9 cellular contexts compared by ENCODE assay signal in genomic region chr11:73661035-73661628, GRCh38. TPM values are rescaled to one million over a fixed set of nuclear protein-coding genes. Genes with fewer than 3 reads are reported as not detected.
A peak's percentile ranks its signal among the peaks of the same experiment; 100 is the strongest.
DNase-seq lines count a peak whose midpoint lies in the region; ATAC-seq, FAIRE-seq and TF ChIP-seq lines count a peak whose summit lies in the region.
"Had no signal": no experiment of that assay in that cellular context is flagged by ENCODE, and none has a peak within 500 bp of the region (broad histone marks: within the 10 kb centered on the region; RNA-seq: fewer than 3 reads in every experiment).

No MANE protein-coding gene starts in this region.

- no peak for TF ChIP-seq POLR2A in vagina (IDR thresholded peaks at IDR 0.05)

- peak overlapping the region; percentile 66 for H3K9ac ChIP-seq in astrocyte (ENCODE audit: low read length)

- no peaks in the 10 kb centered on the region for H3K36me3 Mint-ChIP-seq in Caco-2 (ENCODE audit: insufficient read depth, unreplicated experiment)
- no peaks in the 10 kb centered on the region for H3K36me3 Mint-ChIP-seq in GM23338 (ENCODE audit: low read depth)
- peaks cover 4% of the 10 kb centered on the region for H3K36me3 Mint-ChIP-seq in astrocyte (ENCODE audit: low read depth, unreplicated experiment)

- H4K20me1 ChIP-seq in GM23338 (replicated peaks; ENCODE audit: insufficient read depth) (no peaks in the 10 kb centered on the region; the same call in 1 of the 2 replicates), astrocyte (ENCODE audit: insufficient read depth, low read length) (peaks cover 3% of the 10 kb centered on the region), hepatocyte (ENCODE audit: insufficient read depth, poor library complexity, severe bottlenecking) (no peaks in the 10 kb centered on the region)

- TF ChIP-seq CTCF in Caco-2 (IDR thresholded peaks at IDR 0.05; ENCODE audit: insufficient read depth in 1 of 2, low read depth in 1 of 2, low read length in 1 of 2, severe bottlenecking in 1 of 2, unreplicated experiment in 1 of 2) (peak; percentile 77 to 88), GM23338 (conservative IDR thresholded peaks at IDR 0.05; ENCODE audit: low read depth in 2 of 2) (peak; percentile 95 to 98), astrocyte (IDR thresholded peaks at IDR 0.05; ENCODE audit: insufficient read depth, low read depth, low read length) (peak; percentile 82), hepatocyte (IDR thresholded peaks at IDR 0.05; ENCODE audit: poor library complexity) (peak; percentile 99), vagina (IDR thresholded peaks at IDR 0.05) (peak; percentile 91 to 98 (median 93))

- H3K4me2 ChIP-seq in GM23338 (peak overlapping the region; percentile 94), astrocyte (ENCODE audit: low read length) (peak overlapping the region; percentile 89), hepatocyte (peak overlapping the region; percentile 88)

- no peaks in the 10 kb centered on the region for H3K9me3 ChIP-seq in Caco-2
- H3K9me3 ChIP-seq in astrocyte (ENCODE audit: insufficient read depth, low read depth, low read length), result no peaks in the 10 kb centered on the region
- no peaks in the 10 kb centered on the region for H3K9me3 ChIP-seq in hepatocyte (ENCODE audit: low read depth)
- H3K9me3 ChIP-seq in vagina, result no peaks in the 10 kb centered on the region

- intact Hi-C loops in Caco-2 (cut with micrococcal nuclease; ENCODE audit: unreplicated experiment) (loop anchor here (1.0 to 5.0 kb wide), 3 partner anchors 36 to 256 kb away; no protein-coding TSS in a partner anchor), vagina (cut with DNase I) (loop anchor here (2.0 to 5.0 kb wide), 2 partner anchors 34 to 254 kb away; no protein-coding TSS in a partner anchor)

- H3K79me2 ChIP-seq in GM23338 (replicated peaks; ENCODE audit: insufficient read depth) (no peaks in the 10 kb centered on the region), astrocyte (ENCODE audit: insufficient read depth, low read length) (no peaks in the 10 kb centered on the region), hepatocyte (no peaks in the 10 kb centered on the region)

- H3K9me2 ChIP-seq in GM23338 (ENCODE audit: insufficient read depth) (peaks cover 6% of the 10 kb centered on the region; the same call in 1 of the 2 replicates), hepatocyte (replicated peaks; ENCODE audit: insufficient read depth) (no peaks in the 10 kb centered on the region)

- H3K36me3 ChIP-seq in Caco-2 (ENCODE audit: control insufficient read depth, insufficient read depth, low read length) (no peaks in the 10 kb centered on the region), GM23338 (ENCODE audit: insufficient read depth) (no peaks in the 10 kb centered on the region), astrocyte (ENCODE audit: insufficient read depth, low read length) (no peaks in the 10 kb centered on the region), hepatocyte (replicated peaks; ENCODE audit: insufficient read depth, low read depth) (no peaks in the 10 kb centered on the region), vagina (no peaks in the 10 kb centered on the region)

- H3K4me1 Mint-ChIP-seq in Caco-2 (ENCODE audit: low read depth, unreplicated experiment) (no peaks in the 10 kb centered on the region), GM23338 (peaks cover 12% of the 10 kb centered on the region), astrocyte (ENCODE audit: low read depth, unreplicated experiment) (peaks cover 10% of the 10 kb centered on the region)

- peaks cover 4% of the 10 kb centered on the region for H3F3A ChIP-seq in GM23338 (replicated peaks; ENCODE audit: low read depth)

- no peak overlapping the region for H3K4me3 Mint-ChIP-seq in Caco-2 (ENCODE audit: unreplicated experiment)
- peak overlapping the region; percentile 75 for H3K4me3 Mint-ChIP-seq in GM23338
- peak overlapping the region; percentile 54 for H3K4me3 Mint-ChIP-seq in astrocyte (ENCODE audit: unreplicated experiment)

- H3K27me3 Mint-ChIP-seq in Caco-2 (ENCODE audit: insufficient read depth, unreplicated experiment) (no peaks in the 10 kb centered on the region), GM23338 (ENCODE audit: insufficient read depth, low read depth, poor library complexity) (peaks cover 33% of the 10 kb centered on the region), astrocyte (ENCODE audit: low read depth, unreplicated experiment) (peaks cover 6% of the 10 kb centered on the region)

- CTCF ChIA-PET in Caco-2 (lab: Charles Lee), result interaction anchor here (0.6 to 4.8 kb wide), 4 partner anchors 35 to 259 kb away, joined by 3 to 48 read pairs (median 8); no protein-coding TSS in a partner anchor

- no peak overlapping the region for H3K4me3 ChIP-seq in Caco-2 (ENCODE audit: low read depth, low read length)
- peak overlapping the region; percentile 68 for H3K4me3 ChIP-seq in GM23338
- H3K4me3 ChIP-seq in astrocyte (ENCODE audit: insufficient read depth, low read depth, low read length), result peak overlapping the region; percentile 44
- no peak overlapping the region for H3K4me3 ChIP-seq in hepatocyte
- H3K4me3 ChIP-seq in vagina, result peak overlapping the region; percentile 27 to 41

- ATAC-seq in GM23338, result peak; percentile 92

- H3K27ac Mint-ChIP-seq in Caco-2 (ENCODE audit: unreplicated experiment) (no peak overlapping the region), GM23338 (peak overlapping the region; percentile 47; the same call in 1 of the 2 replicates), astrocyte (ENCODE audit: unreplicated experiment) (peak overlapping the region; percentile 86)

- H3K4me1 ChIP-seq in Caco-2 (no peaks in the 10 kb centered on the region), GM23338 (ENCODE audit: insufficient read depth) (peaks cover 14% of the 10 kb centered on the region; the same call in 1 of the 2 replicates), astrocyte (ENCODE audit: insufficient read depth, low read length) (peaks cover 9% of the 10 kb centered on the region), hepatocyte (ENCODE audit: insufficient read depth) (no peaks in the 10 kb centered on the region), vagina (peaks cover 11% of the 10 kb centered on the region)

- H2AFZ ChIP-seq in GM23338, result peak overlapping the region; percentile 100
- H2AFZ ChIP-seq in astrocyte (ENCODE audit: low read depth, low read length), result peak overlapping the region; percentile 75
- peak overlapping the region; percentile 81 for H2AFZ ChIP-seq in hepatocyte

- no peaks in the 10 kb centered on the region for H3K27me3 ChIP-seq in Caco-2 (replicated peaks; ENCODE audit: control insufficient read depth, insufficient read depth, low read length)
- peaks cover 36% of the 10 kb centered on the region for H3K27me3 ChIP-seq in GM23338 (ENCODE audit: insufficient read depth)
- H3K27me3 ChIP-seq in astrocyte (ENCODE audit: insufficient read depth, low read length), result no peaks in the 10 kb centered on the region
- no peaks in the 10 kb centered on the region for H3K27me3 ChIP-seq in hepatocyte
- H3K27me3 ChIP-seq in vagina, result no peaks in the 10 kb centered on the region

- no TSS peak for BruUV-seq in Caco-2 (replicated peaks; lab: Mats Ljungman, UMichigan)

- H3K27ac ChIP-seq in GM23338 (ENCODE audit: low read depth), result peak overlapping the region; percentile 86; the same call in 1 of the 2 replicates
- H3K27ac ChIP-seq in astrocyte (ENCODE audit: low read depth, low read length), result no peak overlapping the region
- peak overlapping the region; percentile 48 for H3K27ac ChIP-seq in hepatocyte
- peak overlapping the region; percentile 57 for H3K27ac ChIP-seq in vagina
- H3K27ac ChIP-seq: epithelial cell of prostate had no signal

- WGBS in hepatocyte (ENCODE audit: low lambda C conversion rate, missing lambda C conversion rate), result 7% methylated on average over 40 of the region's 40 CpGs

- POLR2A ChIA-PET in Caco-2 (lab: Charles Lee), result no interaction called here

- DNase-seq in Caco-2, result peak; percentile 70 to 83
- DNase-seq in GM23338 (ENCODE audit: low spot score), result peak; percentile 96
- peak; percentile 40 for DNase-seq in NCI-H1105 (lab: John Stamatoyannopoulos, UW)
- peak; percentile 86 for DNase-seq in T-helper 9 cell
- DNase-seq in astrocyte (ENCODE audit: low read depth), result peak; percentile 41
- DNase-seq in hepatocyte (ENCODE audit: low spot score), result peak; percentile 93
- peak; percentile 53 for DNase-seq in renal cortical epithelial cell (ENCODE audit: low read depth)
- DNase-seq in vagina (ENCODE audit: extremely low spot score in 2 of 2), result no peak

- H3K9me3 Mint-ChIP-seq in Caco-2 (ENCODE audit: unreplicated experiment) (no peaks in the 10 kb centered on the region), GM23338 (no peaks in the 10 kb centered on the region), astrocyte (ENCODE audit: unreplicated experiment) (no peaks in the 10 kb centered on the region)

- FAIRE-seq in astrocyte (lab: Jason Lieb, UNC), result no peak

RNA-seq across cellular contexts. Expression of gene PLEKHB1, which starts 14.8 kb away (rescaled TPM):
- 12.7 and 15.5 TPM in 2 replicates for total RNA-seq in Caco-2 (2022)
- total RNA-seq in GM23338 (2014; rRNA removed; shearing (Covaris generic)), result 10.3 and 20.1 TPM in 2 replicates
- 20.8 and 25.8 TPM in 2 replicates for polyA plus RNA-seq in GM23338 (2016; fragmentation: Nextera tagmentation; extraction: Ambion mirVana)
- 4.5 and 5.8 TPM in 2 replicates for total RNA-seq in astrocyte
- 8.9 and 12.2 TPM in 2 replicates for total RNA-seq in hepatocyte
- 14.3 and 14.8 TPM in 2 replicates for polyA plus RNA-seq in hepatocyte
- 3.5 and 4.2 TPM in 2 replicates for total RNA-seq in renal cortical epithelial cell
- 7.9 TPM for total RNA-seq in vagina

Comparison
In these comparisons a context has a peak if more than half of its experiments do, and no peak if none do; other contexts are left out.
1. DNase-seq: peak in Caco-2 (2 of 2), GM23338 (single experiment), NCI-H1105 (single experiment), T-helper 9 cell (single experiment), astrocyte (single experiment), hepatocyte (single experiment) and renal cortical epithelial cell (single experiment); none in vagina (0 of 2).
2. H3K4me3 ChIP-seq: peak in GM23338 (single experiment), astrocyte (single experiment) and vagina (2 of 2); none in Caco-2 (single experiment) and hepatocyte (single experiment).
3. Peak in every context shown above with its lines, with median percentiles within 50 percentile points of each other: CTCF ChIP-seq, H2AFZ ChIP-seq and H3K4me2 ChIP-seq.